Comparison of ENCODE assay signal across 1 cellular context in genomic region chr1:93180723-93181613, GRCh38.
TF ChIP-seq lines count a peak whose summit lies in the region.

Gene CCDC18 (plus strand): TSS chr1:93180724. CDS start chr1:93183362, 2,638 bp downstream.

TF ChIP-seq in K562, 482 proteins besides CTCF, POLR2A, EP300 and RAD21 (continued from another document and continues in another):
- TF ChIP-seq RAD51 (IDR thresholded peaks at IDR 0.05; ENCODE audit: borderline replicate concordance, low read depth) = no peak
- TF ChIP-seq REST (CRISPR knock-in tag; IDR thresholded peaks at IDR 0.05; ENCODE audit: low read depth) = no peak
- TF ChIP-seq ZNF644 (tag; IDR thresholded peaks at IDR 0.05; ENCODE audit: low read depth) = peak; percentile 80
- no peak for TF ChIP-seq RBM25 (IDR thresholded peaks at IDR 0.05; ENCODE audit: low read depth, low read length, severe bottlenecking)
- TF ChIP-seq ZBTB2 (IDR thresholded peaks at IDR 0.05) = no peak
- TF ChIP-seq LEF1 (IDR thresholded peaks at IDR 0.05) = 0 out of 2 replicates have a peak, but pooled peaks have one; percentile 39
- TF ChIP-seq EZH2 (IDR thresholded peaks at IDR 0.05; ENCODE audit: borderline replicate concordance, low read depth, low read length) = no peak
- no peak for TF ChIP-seq ZC3H11A (IDR thresholded peaks at IDR 0.05; ENCODE audit: low read depth, low read length)
- TF ChIP-seq L3MBTL2 (IDR thresholded peaks at IDR 0.05) = peak; percentile 14
- TF ChIP-seq ZMIZ1 (IDR thresholded peaks at IDR 0.05; ENCODE audit: low read depth in 2 of 2, low read length in 2 of 2) = no peak
- no peak for TF ChIP-seq CBFA2T3 (IDR thresholded peaks at IDR 0.05)
- no peak for TF ChIP-seq CLOCK (CRISPR knock-in tag; IDR thresholded peaks at IDR 0.05; ENCODE audit: borderline replicate concordance)
- TF ChIP-seq ZBTB8A (IDR thresholded peaks at IDR 0.05; ENCODE audit: partially characterized antibody) = no peak
- TF ChIP-seq RFX1 (IDR thresholded peaks at IDR 0.05) = no peak
- peak; percentile 57 for TF ChIP-seq MIER1 (IDR thresholded peaks at IDR 0.05; ENCODE audit: low read depth)
- no peak for TF ChIP-seq ZBTB26 (CRISPR knock-in tag; IDR thresholded peaks at IDR 0.05)
- 0 out of 2 replicates have a peak, but pooled peaks have one; percentile 3 for TF ChIP-seq MAFF (IDR thresholded peaks at IDR 0.05; ENCODE audit: low read length)
- no peak for TF ChIP-seq BRF1 (IDR thresholded peaks at IDR 0.05; ENCODE audit: borderline replicate concordance, extremely low read depth, insufficient read length)
- TF ChIP-seq LCOR (CRISPR knock-in tag; IDR thresholded peaks at IDR 0.05) = peak; percentile 5; the same call in 1 of the 2 replicates
- TF ChIP-seq HLTF (IDR thresholded peaks at IDR 0.05) = no peak
- no peak for TF ChIP-seq THAP7 (CRISPR knock-in tag; IDR thresholded peaks at IDR 0.05)
- no peak for TF ChIP-seq ZNF124 (CRISPR knock-in tag; IDR thresholded peaks at IDR 0.05)
- peak; percentile 45; the same call in 1 of the 2 replicates for TF ChIP-seq PKNOX1 (IDR thresholded peaks at IDR 0.05)
- no peak for TF ChIP-seq GTF2B (IDR thresholded peaks at IDR 0.05; ENCODE audit: extremely low read depth, insufficient read length)
- no peak for TF ChIP-seq ZNF277 (CRISPR knock-in tag; IDR thresholded peaks at IDR 0.05; ENCODE audit: borderline replicate concordance)
- no peak for TF ChIP-seq CBFB (CRISPR knock-in tag; IDR thresholded peaks at IDR 0.05)
- TF ChIP-seq E2F6 (IDR thresholded peaks at IDR 0.05; ENCODE audit: borderline replicate concordance in 1 of 2, extremely low read depth in 1 of 2, insufficient read depth in 1 of 2, insufficient read length in 1 of 2, low read depth in 1 of 2, low read length in 1 of 2, poor library complexity in 1 of 2, severe bottlenecking in 1 of 2) = peak in 1 of 2 experiments; percentile 50
- no peak for TF ChIP-seq RBM22 (IDR thresholded peaks at IDR 0.05; ENCODE audit: low read depth, low read length, poor library complexity, severe bottlenecking)
- TF ChIP-seq CEBPG (CRISPR knock-in tag; IDR thresholded peaks at IDR 0.05) = no peak
- no peak for TF ChIP-seq CEBPG (tag; conservative IDR thresholded peaks at IDR 0.05 in 1 of 2, IDR thresholded peaks at IDR 0.05 in 1 of 2)
- TF ChIP-seq MCM2 (IDR thresholded peaks at IDR 0.05; ENCODE audit: low read depth) = no peak
- 0 out of 2 replicates have a peak, but pooled peaks have one; percentile 14 for TF ChIP-seq NBN (IDR thresholded peaks at IDR 0.05; ENCODE audit: low read depth)
- peak; percentile 78 to 92 for TF ChIP-seq MNT (conservative IDR thresholded peaks at IDR 0.05)
- TF ChIP-seq KLF13 (tag; IDR thresholded peaks at IDR 0.05; ENCODE audit: borderline replicate concordance, low read depth) = 0 out of 2 replicates have a peak, but pooled peaks have one; percentile 40
- no peak for TF ChIP-seq RBBP5 (IDR thresholded peaks at IDR 0.05; ENCODE audit: borderline replicate concordance, insufficient read depth, low read length, poor library complexity, severe bottlenecking)
- TF ChIP-seq ZNF766 (CRISPR knock-in tag; conservative IDR thresholded peaks at IDR 0.05) = peak; percentile 53
- no peak for TF ChIP-seq OTX1 (CRISPR knock-in tag; IDR thresholded peaks at IDR 0.05)
- TF ChIP-seq ZC3H4 (CRISPR knock-in tag; IDR thresholded peaks at IDR 0.05; ENCODE audit: borderline replicate concordance) = no peak
- no peak for TF ChIP-seq TCF3 (CRISPR knock-in tag; IDR thresholded peaks at IDR 0.05)
- TF ChIP-seq ZNF224 (CRISPR knock-in tag; IDR thresholded peaks at IDR 0.05) = no peak
